18 cellular contexts compared by ENCODE assay signal in genomic region chr11:19962053-19962794, GRCh38.
"Had no signal": no experiment of that assay in that cellular context is flagged by ENCODE, and none has a peak within 500 bp of the region (broad histone marks: within the 10 kb centered on the region; RNA-seq: fewer than 3 reads in every experiment).

No MANE protein-coding gene starts in this region.

- H3K9me3 ChIP-seq: heart right ventricle, neutrophil, SK-N-SH had no signal

- DNase-seq: activated CD4-positive, alpha-beta T cell treated with anti-CD3 and anti-CD28 coated beads, Interleukin-2, amount 50 U/mL, for 4 hours; activated CD4-positive, CD25-positive, alpha-beta regulatory T cell treated with anti-CD3 and anti-CD28 coated beads, Interleukin-2, amount 50 U/mL, for 72 hours; activated naive CD4-positive, alpha-beta T cell treated with Interleukin-2 at 50 U/mL for 16 hours; activated naive CD8-positive, alpha-beta T cell treated with anti-CD3 and anti-CD28 coated beads, Interleukin-2, amount 50 U/mL, for 24 hours; activated T-cell treated with anti-CD3 and anti-CD28 coated beads for 4 hours; effector CD8-positive, alpha-beta T cell; foreskin melanocyte; heart right ventricle; left colon; naive thymus-derived CD4-positive, alpha-beta T cell; posterior cingulate gyrus; right cardiac atrium; SK-N-SH; T-cell; T-helper 9 cell had no signal

- H3K4me2 ChIP-seq: SK-N-SH had no signal

- H3K4me3 ChIP-seq: heart right ventricle had no signal

- H3K4me3 Mint-ChIP-seq: activated naive CD8-positive, alpha-beta T cell treated with anti-CD3 and anti-CD28 coated beads, Interleukin-2, amount 50 U/mL, for 24 hours; central memory CD8-positive, alpha-beta T cell; naive thymus-derived CD4-positive, alpha-beta T cell; T-cell had no signal

- H3K27ac ChIP-seq: heart right ventricle, neutrophil had no signal

- FAIRE-seq: endothelial cell of umbilical vein had no signal

- H3K27ac Mint-ChIP-seq: activated naive CD8-positive, alpha-beta T cell treated with anti-CD3 and anti-CD28 coated beads, Interleukin-2, amount 50 U/mL, for 24 hours; naive thymus-derived CD4-positive, alpha-beta T cell had no signal

- H3K36me3 Mint-ChIP-seq: naive thymus-derived CD4-positive, alpha-beta T cell; T-cell had no signal

- H3K9ac ChIP-seq: SK-N-SH had no signal

- H3K9me3 Mint-ChIP-seq: activated naive CD8-positive, alpha-beta T cell treated with anti-CD3 and anti-CD28 coated beads, Interleukin-2, amount 50 U/mL, for 24 hours; central memory CD8-positive, alpha-beta T cell; T-cell had no signal

- H3K27me3 ChIP-seq: heart right ventricle had no signal

- ATAC-seq: activated naive CD8-positive, alpha-beta T cell treated with anti-CD3 and anti-CD28 coated beads, Interleukin-2, amount 50 U/mL, for 24 hours; heart right ventricle; left colon; naive thymus-derived CD4-positive, alpha-beta T cell; right cardiac atrium; T-cell had no signal
